9 cellular contexts compared by ENCODE assay signal in the genomic region with DNA sequence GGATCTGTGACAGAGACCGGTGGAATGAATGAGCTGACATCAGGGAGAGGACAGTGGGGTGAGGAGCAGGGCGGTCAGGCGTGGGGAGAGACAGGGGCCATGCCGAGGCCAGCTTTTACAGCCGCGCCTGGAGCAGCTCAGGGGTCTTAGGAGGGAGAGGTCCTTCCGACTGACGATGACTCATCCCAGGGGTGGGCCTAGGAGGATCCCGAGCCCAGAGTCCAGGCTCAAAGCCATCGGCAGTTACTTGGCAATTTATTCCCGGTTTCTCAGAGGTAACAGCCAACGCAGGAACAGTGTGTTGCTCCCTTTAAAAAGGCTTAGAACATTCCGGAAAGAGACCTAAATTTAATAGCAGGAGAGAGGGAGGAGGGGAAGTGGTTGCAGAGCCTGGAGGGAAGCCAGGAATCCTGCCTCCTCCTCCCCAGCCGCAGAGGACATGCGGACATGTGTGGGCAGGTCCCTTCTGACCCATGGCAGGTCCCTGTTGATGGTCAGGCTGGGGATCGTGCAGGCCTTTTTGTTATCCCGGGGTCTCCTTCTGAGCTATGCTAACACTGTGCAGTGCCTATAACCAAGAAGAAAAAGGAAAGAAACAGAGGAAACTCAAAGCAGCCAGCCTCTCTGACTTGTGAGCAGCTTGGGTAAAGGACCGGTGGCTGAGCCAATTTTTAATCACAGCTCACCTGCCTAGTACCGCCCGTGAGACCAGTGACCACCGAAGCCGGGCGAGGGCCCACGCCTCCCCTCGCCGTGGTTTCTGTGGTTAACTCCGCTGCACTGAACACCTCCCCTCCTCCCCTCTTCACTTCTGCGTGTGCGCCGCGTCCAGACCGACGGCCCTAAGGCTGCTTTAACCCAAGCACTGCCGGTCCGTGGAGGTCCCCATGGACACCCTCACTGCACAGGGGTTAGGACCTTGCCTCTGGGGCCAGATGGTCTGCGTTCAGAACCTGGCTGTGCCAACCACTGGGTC.
DNase-seq lines count a peak whose midpoint lies in the region; ATAC-seq and TF ChIP-seq lines count a peak whose summit lies in the region.
"Had no signal": no experiment of that assay in that cellular context is flagged by ENCODE, and none has a peak within 500 bp of the region (broad histone marks: within the 10 kb centered on the region; RNA-seq: fewer than 3 reads in every experiment).

No MANE protein-coding gene starts in this region.

- 17 to 22% methylated on average over 24 to 36 of the region's 36 CpGs for WGBS in testis, 2 donors

- H3K27ac ChIP-seq in testis: peak overlapping the region in 1 of 2 donors; percentile 46
- H3K27ac ChIP-seq: thyroid gland had no signal

- TF ChIP-seq POLR2A in testis (IDR thresholded peaks at IDR 0.05): no peak

- H3K4me3 Mint-ChIP-seq in activated T-helper 17 cell treated with anti-CD3 and anti-CD28 coated beads, Interleukin-2, amount 50 U/mL, for 72 hours: no peak overlapping the region

- no peaks in the 10 kb centered on the region for H3K4me1 Mint-ChIP-seq in activated T-helper 17 cell treated with anti-CD3 and anti-CD28 coated beads, Interleukin-2, amount 50 U/mL, for 72 hours

- no peak overlapping the region for H3K27ac Mint-ChIP-seq in activated T-helper 17 cell treated with anti-CD3 and anti-CD28 coated beads, Interleukin-2, amount 50 U/mL, for 72 hours

- TF ChIP-seq CTCF in testis (IDR thresholded peaks at IDR 0.05): no peak

- no peaks in the 10 kb centered on the region for H3K27me3 ChIP-seq in testis
- H3K27me3 ChIP-seq: thyroid gland had no signal

- no peaks in the 10 kb centered on the region for H3K9me3 ChIP-seq in testis
- H3K9me3 ChIP-seq: thyroid gland had no signal

- no peaks in the 10 kb centered on the region for H3K36me3 Mint-ChIP-seq in activated T-helper 17 cell treated with anti-CD3 and anti-CD28 coated beads, Interleukin-2, amount 50 U/mL, for 72 hours (ENCODE audit: low read depth)

- peaks cover 4% of the 10 kb centered on the region for H3K9me3 Mint-ChIP-seq in activated T-helper 17 cell treated with anti-CD3 and anti-CD28 coated beads, Interleukin-2, amount 50 U/mL, for 72 hours

- no peak overlapping the region for H3K4me3 ChIP-seq in testis
- H3K4me3 ChIP-seq: thyroid gland had no signal

- intact Hi-C loops in testis (cut with DNase I; ENCODE audit: low total_unique reads): no loop called here

- peaks cover 59% of the 10 kb centered on the region for H3K27me3 Mint-ChIP-seq in activated T-helper 17 cell treated with anti-CD3 and anti-CD28 coated beads, Interleukin-2, amount 50 U/mL, for 72 hours

- ATAC-seq in HG03039 (IDR thresholded peaks at IDR 0.05; ENCODE audit: unreplicated experiment): peak; percentile 36
- ATAC-seq in activated T-helper 17 cell treated with anti-CD3 and anti-CD28 coated beads, Interleukin-2, amount 50 U/mL, for 72 hours (replicated peaks): peak; percentile 23

- peaks cover 23% of the 10 kb centered on the region for H3K4me1 ChIP-seq in testis

- H3K36me3 ChIP-seq in testis (ENCODE audit: low read depth, missing control alignments): no peaks in the 10 kb centered on the region
- H3K36me3 ChIP-seq: thyroid gland had no signal

- peak; percentile 4 for DNase-seq in stimulated activated CD4-positive, alpha-beta T cell treated with anti-CD3 and anti-CD28 coated beads, Interleukin-4, amount 100 ng/mL, for 1 hour
- no peak for DNase-seq in stimulated activated CD4-positive, alpha-beta T cell treated with anti-CD3 and anti-CD28 coated beads, Interleukin-12 subunit alpha, Interleukin-12 subunit beta, amount 100 ng/mL, for 4 hours
- DNase-seq in kidney glomerular epithelial cell (lab: John Stamatoyannopoulos, UW) (peak; percentile 33), testis (peak; percentile 78), mesenteric fat pad (ENCODE audit: low spot score) (no peak), iPS-NIHi7 (ENCODE audit: extremely low spot score) (no peak)

Comparison
In these comparisons a context has a peak if more than half of its experiments do, and no peak if none do; other contexts are left out.
1. DNase-seq: peak in stimulated activated CD4-positive, alpha-beta T cell treated with anti-CD3 and anti-CD28 coated beads, Interleukin-4, amount 100 ng/mL, for 1 hour (single experiment), kidney glomerular epithelial cell (single experiment) and testis (single experiment); none in stimulated activated CD4-positive, alpha-beta T cell treated with anti-CD3 and anti-CD28 coated beads, Interleukin-12 subunit alpha, Interleukin-12 subunit beta, amount 100 ng/mL, for 4 hours (single experiment), mesenteric fat pad (single experiment) and iPS-NIHi7 (single experiment).